Comparison of ENCODE assay signal across 20 cellular contexts in the genomic region with DNA sequence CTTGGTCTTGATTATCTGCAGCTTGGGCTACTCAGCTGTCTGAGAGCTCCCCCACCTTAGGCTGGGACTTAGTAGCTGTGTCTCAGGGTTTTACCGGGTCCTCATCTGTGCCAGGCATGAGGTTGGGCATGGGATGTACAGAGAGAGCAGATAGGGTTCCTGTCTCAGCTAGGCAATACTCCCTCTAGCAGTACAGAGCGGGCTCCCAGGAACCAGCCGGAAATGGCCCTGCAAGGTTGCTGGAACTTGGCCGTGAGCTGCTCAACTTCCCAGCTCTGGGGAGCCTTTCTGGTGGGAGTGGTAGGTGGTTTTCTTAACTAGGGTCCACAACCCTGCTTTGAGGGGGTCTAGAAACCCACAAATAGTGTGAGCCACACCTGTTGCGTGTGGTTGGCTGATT. TPM values are rescaled to one million over a fixed set of nuclear protein-coding genes. Genes with fewer than 3 reads are reported as not detected.
DNase-seq lines count a peak whose midpoint lies in the region; ATAC-seq lines count a peak whose summit lies in the region.
"Had no signal": no experiment of that assay in that cellular context is flagged by ENCODE, and none has a peak within 500 bp of the region (broad histone marks: within the 10 kb centered on the region; RNA-seq: fewer than 3 reads in every experiment).

No MANE protein-coding gene starts in this region.

- peak overlapping the region; percentile 74; the same call in 1 of the 2 replicates for H3K9ac ChIP-seq in BLaER1
- H3K9ac ChIP-seq in neuronal stem cell (ENCODE audit: low read depth, low read length, poor library complexity): peak overlapping the region; percentile 26
- H3K9ac ChIP-seq in skeletal muscle tissue (ENCODE audit: low read depth in 1 of 3, low read length in 3 of 3): peak overlapping the region; percentile 12 to 76 (median 36)

- H3K18ac ChIP-seq in neuronal stem cell (ENCODE audit: low read length): no peak overlapping the region

- H3K27me3 ChIP-seq in BLaER1 (no peaks in the 10 kb centered on the region), H7 (ENCODE audit: control insufficient read depth, insufficient read depth, low read length) (no peaks in the 10 kb centered on the region), neuronal stem cell (ENCODE audit: control insufficient read depth in 3 of 3, insufficient read depth in 3 of 3, low read depth in 1 of 3, low read length in 3 of 3) (peaks cover 0 to 17% (median 0%) of the 10 kb centered on the region in 3 experiments), skeletal muscle tissue (ENCODE audit: control insufficient read depth in 3 of 3, insufficient read depth in 3 of 3, low read length in 3 of 3) (no peaks in the 10 kb centered on the region)
- H3K27me3 ChIP-seq: BE2C had no signal

- ATAC-seq in GM19467 (IDR thresholded peaks at IDR 0.05; ENCODE audit: unreplicated experiment) (no peak), GM21529 (IDR thresholded peaks at IDR 0.05; ENCODE audit: unreplicated experiment) (no peak)
- ATAC-seq: CD8-positive, alpha-beta T cell; GM23338 had no signal

- H3K4ac ChIP-seq in neuronal stem cell (ENCODE audit: low read length): no peak overlapping the region

- H3K4me3 ChIP-seq in BLaER1: no peak overlapping the region
- no peak overlapping the region for H3K4me3 ChIP-seq in H7 (ENCODE audit: insufficient read depth, low read depth, low read length)
- H3K4me3 ChIP-seq in neuronal stem cell (ENCODE audit: low read length in 2 of 2): no peak overlapping the region
- peak overlapping the region in 1 of 3 donors; percentile 37 for H3K4me3 ChIP-seq in skeletal muscle tissue (ENCODE audit: low read length in 3 of 3)
- H3K4me3 ChIP-seq: A549, GM23338, HAP-1 had no signal

- peak; percentile 20 for DNase-seq in H7
- DNase-seq in neuronal stem cell (ENCODE audit: low spot score): no peak
- DNase-seq in putamen (ENCODE audit: low spot score): no peak
- DNase-seq: 8988T; ACHN; AML-193; BE2C; Caco-2; CD4-positive, CD25-positive, alpha-beta regulatory T cell; CD8-positive, alpha-beta T cell; DMS153; DND-41 had no signal

- H2BK5ac ChIP-seq in neuronal stem cell (ENCODE audit: low read length): no peak overlapping the region

- no peak overlapping the region for H2BK120ac ChIP-seq in neuronal stem cell (ENCODE audit: low read depth, low read length)

- H3K27ac ChIP-seq in BLaER1 (peak overlapping the region; percentile 96), neuronal stem cell (replicated peaks; ENCODE audit: low read length) (no peak overlapping the region), skeletal muscle tissue (ENCODE audit: low read depth, low read length) (peak overlapping the region; percentile 90)
- H3K27ac ChIP-seq: A549, C4-2B had no signal

- no peak overlapping the region for H3K14ac ChIP-seq in neuronal stem cell (ENCODE audit: low read length)

- H2BK12ac ChIP-seq in neuronal stem cell (ENCODE audit: low read length): no peak overlapping the region

- no CpG with 5 or more reads among the region's 5 CpGs for WGBS in neuronal stem cell (ENCODE audit: extremely low coverage in 2 of 2, insufficient read length in 2 of 2, insufficient replicate concordance in 1 of 2), 2 donors

- no peak overlapping the region for H4K91ac ChIP-seq in neuronal stem cell (ENCODE audit: low read depth, low read length, poor library complexity)

- no peak overlapping the region for H2AFZ ChIP-seq in neuronal stem cell (ENCODE audit: low read length)
- H2AFZ ChIP-seq: GM23338 had no signal

- peak overlapping the region; percentile 84 for H3K4me2 ChIP-seq in BLaER1
- H3K4me2 ChIP-seq in neuronal stem cell (ENCODE audit: insufficient read depth, low read length, poor library complexity, severe bottlenecking): no peak overlapping the region
- H3K4me2 ChIP-seq: A549, GM23338 had no signal

- no peak overlapping the region for H3K23ac ChIP-seq in neuronal stem cell (ENCODE audit: low read depth, low read length, poor library complexity)

- no peak overlapping the region for H4K8ac ChIP-seq in neuronal stem cell (ENCODE audit: low read depth, low read length)

- H3K4me1 ChIP-seq in BLaER1: peaks cover 94% of the 10 kb centered on the region
- no peaks in the 10 kb centered on the region for H3K4me1 ChIP-seq in neuronal stem cell (ENCODE audit: control insufficient read depth in 2 of 2, insufficient read depth in 1 of 2, low read depth in 1 of 2, low read length in 2 of 2)
- H3K4me1 ChIP-seq in skeletal muscle tissue (ENCODE audit: control insufficient read depth in 3 of 3, insufficient read depth in 3 of 3, low read length in 3 of 3): peaks cover 44 to 93% (median 46%) of the 10 kb centered on the region in 3 donors
- H3K4me1 ChIP-seq: A549, BE2C, Caco-2, HAP-1 had no signal

- H3K9me3 ChIP-seq in BLaER1 (no peaks in the 10 kb centered on the region), neuronal stem cell (replicated peaks in 1 of 2; ENCODE audit: control insufficient read depth in 2 of 2, insufficient read depth in 1 of 2, low read depth in 1 of 2, low read length in 2 of 2) (no peaks in the 10 kb centered on the region), skeletal muscle tissue (ENCODE audit: control insufficient read depth in 3 of 3, low read length in 3 of 3) (no peaks in the 10 kb centered on the region)
- H3K9me3 ChIP-seq: A549, BE2C, Caco-2, HAP-1 had no signal

- peaks cover 60% of the 10 kb centered on the region for H3K36me3 ChIP-seq in BLaER1
- no peaks in the 10 kb centered on the region for H3K36me3 ChIP-seq in H7 (replicated peaks; ENCODE audit: control insufficient read depth, insufficient read depth, low read length)
- H3K36me3 ChIP-seq in neuronal stem cell (replicated peaks in 1 of 2; ENCODE audit: control insufficient read depth in 2 of 2, insufficient read depth in 2 of 2, low read length in 2 of 2): no peaks in the 10 kb centered on the region
- H3K36me3 ChIP-seq in skeletal muscle tissue (ENCODE audit: control insufficient read depth in 3 of 3, insufficient read depth in 3 of 3, low read length in 3 of 3): peaks cover 4 to 5% (median 5%) of the 10 kb centered on the region in 3 donors
- H3K36me3 ChIP-seq: BE2C, HAP-1 had no signal

- H3K79me1 ChIP-seq in neuronal stem cell (ENCODE audit: low read depth, low read length): no peaks in the 10 kb centered on the region

- peak overlapping the region; percentile 28 for H2BK15ac ChIP-seq in neuronal stem cell (ENCODE audit: low read length)

- no peaks in the 10 kb centered on the region for H4K20me1 ChIP-seq in BLaER1

- no peak overlapping the region for H2AK5ac ChIP-seq in neuronal stem cell (ENCODE audit: low read depth, low read length)

RNA-seq across cellular contexts. Expression of a gene that starts 58.3 kb away (rescaled TPM):
- 0.04 and 0.21 TPM in 2 replicates for total RNA-seq in H7 (2014; rRNA removed; shearing (Covaris generic))
- polyA plus RNA-seq in neuronal stem cell (2013, experiment 1 of 2): 0.15 TPM
- 0.17 TPM for polyA plus RNA-seq in neuronal stem cell (2013, experiment 2 of 2)
- total RNA-seq in skeletal muscle tissue: 3.7 TPM
- total RNA-seq: Caco-2; CD4-positive, CD25-positive, alpha-beta regulatory T cell; CD8-positive, alpha-beta T cell had no signal
